In the genomic region with DNA sequence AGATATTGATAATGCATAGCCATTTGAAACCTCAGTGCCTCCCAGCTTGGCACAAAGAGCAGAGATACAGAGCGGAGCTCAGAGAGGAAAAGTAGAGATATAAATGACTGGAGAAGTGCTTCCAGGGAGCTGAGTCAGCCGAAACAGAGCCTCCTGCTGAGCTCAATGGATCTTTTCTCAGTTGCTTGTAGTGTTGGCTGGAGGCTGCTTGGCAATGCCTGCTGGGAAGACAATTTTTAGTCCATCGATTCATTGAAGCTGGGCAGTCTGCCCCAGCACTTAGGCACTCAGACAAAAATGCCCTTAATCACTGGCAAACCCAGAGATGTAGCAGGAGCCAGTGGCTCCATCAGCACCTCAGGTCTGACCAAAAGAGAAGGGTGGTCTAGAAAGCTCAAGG, we compare ENCODE assay signal across 14 cellular contexts.
DNase-seq lines count a peak whose midpoint lies in the region; ATAC-seq and TF ChIP-seq lines count a peak whose summit lies in the region.
"Had no signal": no experiment of that assay in that cellular context is flagged by ENCODE, and none has a peak within 500 bp of the region (broad histone marks: within the 10 kb centered on the region; RNA-seq: fewer than 3 reads in every experiment).

No MANE protein-coding gene starts in this region.

- no peaks in the 10 kb centered on the region for H3K9me3 Mint-ChIP-seq in activated T-helper 2 cell treated with anti-CD3 and anti-CD28 coated beads, Interferon-gamma antibody, Interleukin-2, Interleukin-4, amounts not matched to agents 10 μg/mL and 5 μg/mL and 100 μg/mL, durations not matched to agents 14 hours and 24 hours and 36 hours

- H3K27ac Mint-ChIP-seq in activated T-helper 2 cell treated with anti-CD3 and anti-CD28 coated beads, Interferon-gamma antibody, Interleukin-2, Interleukin-4, amounts not matched to agents 10 μg/mL and 5 μg/mL and 100 μg/mL, durations not matched to agents 14 hours and 24 hours and 36 hours, result no peak overlapping the region

- no peaks in the 10 kb centered on the region for H3K27me3 ChIP-seq in testis
- H3K27me3 ChIP-seq: ovary, tibial nerve had no signal

- no peak for TF ChIP-seq CTCF in choroid plexus epithelial cell (conservative IDR thresholded peaks at IDR 0.05; ENCODE audit: low read depth, low read length)
- TF ChIP-seq CTCF in testis (IDR thresholded peaks at IDR 0.05), result no peak
- TF ChIP-seq CTCF in lower leg skin (IDR thresholded peaks at IDR 0.05), result no peak

- DNase-seq in NCI-H226, result peak; percentile 30
- peak; percentile 72 for DNase-seq in choroid plexus epithelial cell (ENCODE audit: low read depth)
- DNase-seq in iPS DF 19.7 (ENCODE audit: low read depth, low spot score), result peak; percentile 17
- peak; percentile 64 for DNase-seq in testis
- no peak for DNase-seq in lower leg skin (ENCODE audit: low spot score in 2 of 2)
- DNase-seq in central memory CD4-positive, alpha-beta T cell, result no peak
- no peak for DNase-seq in activated T-helper 2 cell treated with anti-CD3 and anti-CD28 coated beads, Interferon-gamma antibody, Interleukin-2, Interleukin-4, amounts not matched to agents 10 μg/mL and 5 μg/mL and 100 μg/mL, durations not matched to agents 14 hours and 24 hours and 36 hours (ENCODE audit: low spot score)
- DNase-seq: activated effector memory CD4-positive, alpha-beta T cell treated with anti-CD3 and anti-CD28 coated beads, Interleukin-2, amount 50 U/mL, for 16 hours; effector CD4-positive, alpha-beta T cell; NCI-H1694 treated with DMSO at 0.1 percent for 48 hours had no signal

- peaks cover 15% of the 10 kb centered on the region for H3K27me3 Mint-ChIP-seq in activated T-helper 2 cell treated with anti-CD3 and anti-CD28 coated beads, Interferon-gamma antibody, Interleukin-2, Interleukin-4, amounts not matched to agents 10 μg/mL and 5 μg/mL and 100 μg/mL, durations not matched to agents 14 hours and 24 hours and 36 hours (ENCODE audit: low read depth)

- peaks cover 10% of the 10 kb centered on the region for H3K4me1 Mint-ChIP-seq in activated T-helper 2 cell treated with anti-CD3 and anti-CD28 coated beads, Interferon-gamma antibody, Interleukin-2, Interleukin-4, amounts not matched to agents 10 μg/mL and 5 μg/mL and 100 μg/mL, durations not matched to agents 14 hours and 24 hours and 36 hours (ENCODE audit: low read depth)

- no peak overlapping the region for H3K4me3 Mint-ChIP-seq in activated T-helper 2 cell treated with anti-CD3 and anti-CD28 coated beads, Interferon-gamma antibody, Interleukin-2, Interleukin-4, amounts not matched to agents 10 μg/mL and 5 μg/mL and 100 μg/mL, durations not matched to agents 14 hours and 24 hours and 36 hours (ENCODE audit: low read depth)

- H3K4me3 ChIP-seq in choroid plexus epithelial cell (ENCODE audit: low read depth, low read length) (no peak overlapping the region), testis (no peak overlapping the region), lower leg skin (ENCODE audit: low read depth, poor library complexity, severe bottlenecking) (no peak overlapping the region)
- H3K4me3 ChIP-seq: ovary, tibial nerve had no signal

- no peaks in the 10 kb centered on the region for H3K36me3 ChIP-seq in testis (ENCODE audit: low read depth, missing control alignments)
- H3K36me3 ChIP-seq: ovary, tibial nerve had no signal

- 39 to 41% methylated on average over 3 of the region's 3 CpGs for WGBS in testis, 2 donors
- 22 to 38% methylated on average over 3 of the region's 3 CpGs for WGBS in lower leg skin, 2 donors

- ATAC-seq in GM19035 (IDR thresholded peaks at IDR 0.05; ENCODE audit: unreplicated experiment), result no peak
- ATAC-seq: Panc1 had no signal

- intact Hi-C loops in testis (cut with DNase I; ENCODE audit: low total_unique reads), result no loop called here
- intact Hi-C loops in lower leg skin (cut with DNase I; ENCODE audit: low total_unique reads), result no loop called here
- intact Hi-C loops in activated T-helper 2 cell treated with anti-CD3 and anti-CD28 coated beads, Interferon-gamma antibody, Interleukin-2, Interleukin-4, amounts not matched to agents 10 μg/mL and 5 μg/mL and 100 μg/mL, durations not matched to agents 14 hours and 24 hours and 36 hours (cut with micrococcal nuclease), result loop anchor here (5.0 kb wide), 1 partner anchor 123 kb away; no protein-coding TSS in a partner anchor

- H3K9me3 ChIP-seq in testis, result no peaks in the 10 kb centered on the region
- H3K9me3 ChIP-seq: ovary, tibial nerve had no signal

- H3K4me1 ChIP-seq in testis, result peaks cover 11% of the 10 kb centered on the region

- TF ChIP-seq POLR2A in testis (IDR thresholded peaks at IDR 0.05), result no peak
- TF ChIP-seq POLR2A in lower leg skin (IDR thresholded peaks at IDR 0.05), result no peak

- H3K36me3 Mint-ChIP-seq in activated T-helper 2 cell treated with anti-CD3 and anti-CD28 coated beads, Interferon-gamma antibody, Interleukin-2, Interleukin-4, amounts not matched to agents 10 μg/mL and 5 μg/mL and 100 μg/mL, durations not matched to agents 14 hours and 24 hours and 36 hours (ENCODE audit: low read depth), result no peaks in the 10 kb centered on the region

- peak overlapping the region; percentile 25 to 43 for H3K27ac ChIP-seq in testis
- H3K27ac ChIP-seq: ovary, tibial nerve had no signal

Comparison
In these comparisons a context has a peak if more than half of its experiments do, and no peak if none do; other contexts are left out.
1. DNase-seq: peak in NCI-H226 (single experiment), choroid plexus epithelial cell (single experiment), iPS DF 19.7 (single experiment) and testis (single experiment); none in lower leg skin (0 of 2), central memory CD4-positive, alpha-beta T cell (single experiment) and activated T-helper 2 cell treated with anti-CD3 and anti-CD28 coated beads, Interferon-gamma antibody, Interleukin-2, Interleukin-4, amounts not matched to agents 10 μg/mL and 5 μg/mL and 100 μg/mL, durations not matched to agents 14 hours and 24 hours and 36 hours (single experiment).